9 cellular contexts compared by ENCODE assay signal in the genomic region with DNA sequence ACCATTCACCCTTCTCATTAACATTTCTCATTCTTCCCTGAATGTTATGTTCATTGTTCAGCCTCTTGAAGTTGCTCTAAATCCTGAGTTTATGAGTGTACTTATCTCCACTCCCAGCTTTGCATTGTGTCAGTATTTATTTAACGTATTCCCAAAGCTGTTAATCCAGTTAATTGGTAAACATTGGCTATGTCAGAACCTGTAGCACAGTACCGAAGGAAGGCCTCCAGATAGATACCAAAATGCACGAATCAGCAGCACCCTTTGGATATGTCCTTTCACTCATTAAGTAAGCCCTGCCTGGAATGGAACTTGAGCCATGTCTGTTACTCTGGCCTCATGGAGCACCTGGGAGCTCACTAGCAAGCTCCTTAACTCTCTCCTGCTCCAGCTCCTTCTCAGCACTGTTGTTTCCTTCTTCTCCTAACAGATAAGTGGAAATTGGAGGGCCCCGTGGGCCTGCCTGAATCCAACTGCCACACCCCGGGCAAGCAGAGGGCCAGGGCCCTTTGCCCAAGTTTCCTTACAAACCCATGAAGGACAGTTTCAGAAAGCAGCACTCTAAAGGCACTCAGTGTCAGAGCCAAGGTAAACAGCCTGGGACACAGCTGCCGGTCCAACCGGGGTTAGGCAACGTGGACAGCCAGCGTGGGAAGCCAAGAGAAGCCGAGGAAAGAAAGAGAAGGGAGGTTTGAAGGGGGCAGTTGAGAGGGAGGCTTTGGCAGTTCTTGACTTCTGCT.
A peak's percentile ranks its signal among the peaks of the same experiment; 100 is the strongest.
DNase-seq lines count a peak whose midpoint lies in the region; ATAC-seq and TF ChIP-seq lines count a peak whose summit lies in the region.
"Had no signal": no experiment of that assay in that cellular context is flagged by ENCODE, and none has a peak within 500 bp of the region (broad histone marks: within the 10 kb centered on the region; RNA-seq: fewer than 3 reads in every experiment).

No MANE protein-coding gene starts in this region.

- peak; percentile 91 for ATAC-seq in left lung
- no peak for ATAC-seq in HG02973 (IDR thresholded peaks at IDR 0.05; ENCODE audit: unreplicated experiment)

- TF ChIP-seq CTCF in astrocyte of the spinal cord (IDR thresholded peaks at IDR 0.05; ENCODE audit: low read depth, low read length), result no peak
- no peak for TF ChIP-seq CTCF in left lung (IDR thresholded peaks at IDR 0.05)
- no peak for TF ChIP-seq CTCF in type B pancreatic cell (conservative IDR thresholded peaks at IDR 0.05)
- no peak for TF ChIP-seq CTCF in mesothelial cell of epicardium (IDR thresholded peaks at IDR 0.05; ENCODE audit: unreplicated experiment)

- H3K4me1 ChIP-seq in left lung, result peaks cover 2 to 11% of the 10 kb centered on the region in 2 donors

- no peaks in the 10 kb centered on the region for H3K36me3 ChIP-seq in left lung

- H3K27me3 ChIP-seq in left lung, result no peaks in the 10 kb centered on the region

- DNase-seq in NCI-H187 (lab: John Stamatoyannopoulos, UW) (peak; percentile 65 to 72), astrocyte of the spinal cord (ENCODE audit: low read depth, low spot score) (peak; percentile 47), left lung (peak; percentile 78 to 79), type B pancreatic cell (ENCODE audit: extremely low spot score, unreplicated experiment) (no peak), mesothelial cell of epicardium (ENCODE audit: low spot score in 2 of 2, unreplicated experiment in 2 of 2) (no peak), KBM-7 (no peak)
- DNase-seq: OCI-M1 had no signal

- H3K27ac ChIP-seq in left lung, result peak overlapping the region in 1 of 2 donors; percentile 51

- no peaks in the 10 kb centered on the region for H3K9me3 ChIP-seq in left lung

- intact Hi-C loops in left lung (cut with DNase I), result no loop called here

- H3K4me3 ChIP-seq in astrocyte of the spinal cord (ENCODE audit: low read depth, low read length) (no peak overlapping the region), left lung (no peak overlapping the region)

- H3K4me1 Mint-ChIP-seq in type B pancreatic cell (ENCODE audit: unreplicated experiment) (peaks cover 7% of the 10 kb centered on the region), mesothelial cell of epicardium (peaks cover 5% of the 10 kb centered on the region)

- H3K27me3 Mint-ChIP-seq in type B pancreatic cell (peaks cover 5% of the 10 kb centered on the region), mesothelial cell of epicardium (ENCODE audit: low read depth) (peaks cover 7% of the 10 kb centered on the region)

- H3K4me3 Mint-ChIP-seq in type B pancreatic cell (no peak overlapping the region), mesothelial cell of epicardium (no peak overlapping the region)
- H3K4me3 Mint-ChIP-seq: dendritic cell treated with granulocyte-macrophage colony-stimulating factor and Interleukin-4, amounts not matched to agents 40 ng/mL and 50 ng/mL, for 4 days had no signal

- H3K9me3 Mint-ChIP-seq in type B pancreatic cell (no peaks in the 10 kb centered on the region), mesothelial cell of epicardium (no peaks in the 10 kb centered on the region)
- H3K9me3 Mint-ChIP-seq: dendritic cell treated with granulocyte-macrophage colony-stimulating factor and Interleukin-4, amounts not matched to agents 40 ng/mL and 50 ng/mL, for 4 days had no signal

- H3K27ac Mint-ChIP-seq in type B pancreatic cell (peak overlapping the region; percentile 21), mesothelial cell of epicardium (no peak overlapping the region)
- H3K27ac Mint-ChIP-seq: dendritic cell treated with granulocyte-macrophage colony-stimulating factor and Interleukin-4, amounts not matched to agents 40 ng/mL and 50 ng/mL, for 4 days had no signal

- in situ Hi-C loops in astrocyte of the spinal cord (cut with HindIII; ENCODE audit: low sequenced_read_pairs), result no loop called here
- in situ Hi-C loops in KBM-7 (cut with MboI; ENCODE audit: low pct_unique_long_range_greater_than_20kb, low sequenced_read_pairs), result no loop called here

- H3K36me3 Mint-ChIP-seq in type B pancreatic cell, result no peaks in the 10 kb centered on the region
- no peaks in the 10 kb centered on the region for H3K36me3 Mint-ChIP-seq in mesothelial cell of epicardium

Comparison
In these comparisons a context has a peak if more than half of its experiments do, and no peak if none do; other contexts are left out.
1. DNase-seq: peak in NCI-H187 (2 of 2), astrocyte of the spinal cord (single experiment) and left lung (2 of 2); none in type B pancreatic cell (single experiment), mesothelial cell of epicardium (0 of 2) and KBM-7 (single experiment).